11 cellular contexts compared by ENCODE assay signal in genomic region chr20:49285813-49286494, GRCh38. TPM values are rescaled to one million over a fixed set of nuclear protein-coding genes. Genes with fewer than 3 reads are reported as not detected.
DNase-seq lines count a peak whose midpoint lies in the region; ATAC-seq and TF ChIP-seq lines count a peak whose summit lies in the region.
"Had no signal": no experiment of that assay in that cellular context is flagged by ENCODE, and none has a peak within 500 bp of the region (broad histone marks: within the 10 kb centered on the region; RNA-seq: fewer than 3 reads in every experiment).

No MANE protein-coding gene starts in this region.

- H3K9me3 ChIP-seq in NT2/D1 (ENCODE audit: insufficient read depth, low read length), result peaks cover 100% of the 10 kb centered on the region
- H3K9me3 ChIP-seq in mammary epithelial cell (replicated peaks; ENCODE audit: insufficient read depth, low read length), result no peaks in the 10 kb centered on the region
- peaks cover 5 to 33% of the 10 kb centered on the region in 2 donors for H3K9me3 ChIP-seq in right atrium auricular region

- H3K36me3 Mint-ChIP-seq in activated CD4-positive, alpha-beta T cell treated with anti-CD3 and anti-CD28 coated beads for 36 hours (ENCODE audit: low read depth), result peaks cover 99% of the 10 kb centered on the region

- no TSS peak for BruUV-seq in mammary epithelial cell (replicated peaks; lab: Mats Ljungman, UMichigan)

- no peak for DNase-seq in activated CD4-positive, alpha-beta T cell treated with anti-CD3 and anti-CD28 coated beads for 36 hours
- no peak for DNase-seq in activated CD4-positive, alpha-beta T cell treated with anti-CD3 and anti-CD28 coated beads for 4 hours
- DNase-seq in NT2/D1 (ENCODE audit: low read depth, low spot score), result no peak
- DNase-seq in mammary epithelial cell, result no peak
- no peak for DNase-seq in retinal pigment epithelial cell (ENCODE audit: low read depth)
- no peak for DNase-seq in right atrium auricular region (ENCODE audit: low spot score)
- no peak for DNase-seq in cerebellar cortex (ENCODE audit: low spot score)
- DNase-seq in NCI-H1694 (lab: John Stamatoyannopoulos, UW), result no peak
- DNase-seq: NCI-H2107; retina; stimulated activated CD8-positive, alpha-beta memory T cell treated with anti-CD3 and anti-CD28 coated beads, Interleukin-4, amount 100 ng/mL, for 48 hours had no signal

- no peaks in the 10 kb centered on the region for H3K27me3 ChIP-seq in NT2/D1 (ENCODE audit: insufficient read depth, insufficient read length)
- no peaks in the 10 kb centered on the region for H3K27me3 ChIP-seq in mammary epithelial cell (ENCODE audit: insufficient read depth, low read length)
- H3K27me3 ChIP-seq in right atrium auricular region, result no peaks in the 10 kb centered on the region

- H3K9ac ChIP-seq in NT2/D1 (ENCODE audit: insufficient read length, low read depth) (no peak overlapping the region), mammary epithelial cell (ENCODE audit: insufficient read depth, low read length) (no peak overlapping the region)

- H3K27me3 Mint-ChIP-seq in activated CD4-positive, alpha-beta T cell treated with anti-CD3 and anti-CD28 coated beads for 36 hours, result no peaks in the 10 kb centered on the region

- H2AFZ ChIP-seq in mammary epithelial cell (ENCODE audit: low read depth, low read length), result no peak overlapping the region

- H3K27ac Mint-ChIP-seq in activated CD4-positive, alpha-beta T cell treated with anti-CD3 and anti-CD28 coated beads for 36 hours, result peak overlapping the region; percentile 79

- H3K4me1 Mint-ChIP-seq in activated CD4-positive, alpha-beta T cell treated with anti-CD3 and anti-CD28 coated beads for 36 hours, result peaks cover 71% of the 10 kb centered on the region

- intact Hi-C loops in activated CD4-positive, alpha-beta T cell treated with anti-CD3 and anti-CD28 coated beads for 36 hours (cut with DNase I, micrococcal nuclease), result no loop called here
- intact Hi-C loops in mammary epithelial cell (cut with micrococcal nuclease), result no loop called here

- H3K4me2 ChIP-seq in mammary epithelial cell (ENCODE audit: insufficient read depth, low read depth, low read length), result peak overlapping the region; percentile 13

- H3K27ac ChIP-seq in mammary epithelial cell (ENCODE audit: insufficient read depth, low read depth, low read length) (no peak overlapping the region), right atrium auricular region (no peak overlapping the region)

- in situ Hi-C loops in mammary epithelial cell (cut with MboI; ENCODE audit: low sequenced_read_pairs in 2 of 2), result no loop called here

- dilution Hi-C loops in mammary epithelial cell (cut with HindIII; ENCODE audit: low sequenced_read_pairs), result no loop called here

- H3K36me3 ChIP-seq in NT2/D1 (ENCODE audit: insufficient read depth, insufficient read length, low read length), result peaks cover 100% of the 10 kb centered on the region
- peaks cover 80% of the 10 kb centered on the region for H3K36me3 ChIP-seq in mammary epithelial cell (ENCODE audit: insufficient read depth, low read length)
- H3K36me3 ChIP-seq in right atrium auricular region, result peaks cover 100% of the 10 kb centered on the region

- ATAC-seq in activated CD4-positive, alpha-beta T cell treated with anti-CD3 and anti-CD28 coated beads for 36 hours, result no peak

- peaks cover 23% of the 10 kb centered on the region for H3K9me3 Mint-ChIP-seq in activated CD4-positive, alpha-beta T cell treated with anti-CD3 and anti-CD28 coated beads for 36 hours (ENCODE audit: low read depth)

- no peak for TF ChIP-seq CTCF in mammary epithelial cell (conservative IDR thresholded peaks at IDR 0.05 in 1 of 2, IDR thresholded peaks at IDR 0.05 in 1 of 2; ENCODE audit: extremely low read depth in 1 of 2, insufficient read depth in 1 of 2, low read depth in 1 of 2, low read length in 2 of 2)
- TF ChIP-seq CTCF in retinal pigment epithelial cell (conservative IDR thresholded peaks at IDR 0.05; ENCODE audit: low read depth, low read length), result no peak
- no peak for TF ChIP-seq CTCF in right atrium auricular region (IDR thresholded peaks at IDR 0.05)

- H3K4me1 ChIP-seq in NT2/D1 (ENCODE audit: insufficient read depth, insufficient read length) (no peaks in the 10 kb centered on the region), mammary epithelial cell (ENCODE audit: insufficient read depth, low read length) (peaks cover 56% of the 10 kb centered on the region), right atrium auricular region (peaks cover 0 to 13% of the 10 kb centered on the region in 2 donors)

- POLR2A ChIA-PET in activated CD4-positive, alpha-beta T cell treated with anti-CD3 and anti-CD28 coated beads for 36 hours (lab: Charles Lee), result interaction anchor here (0.7 kb wide), 1 partner anchor 10 kb away, joined by 3 read pairs; no protein-coding TSS in a partner anchor

- H3K4me3 Mint-ChIP-seq in activated CD4-positive, alpha-beta T cell treated with anti-CD3 and anti-CD28 coated beads for 36 hours, result peak overlapping the region; percentile 92

- 100% methylated on average over 4 of the region's 4 CpGs for WGBS in mammary epithelial cell (ENCODE audit: low coverage, missing lambda C conversion rate)

- peaks cover 67% of the 10 kb centered on the region for H4K20me1 ChIP-seq in mammary epithelial cell (ENCODE audit: insufficient read depth, low read length)

- H3K4me3 ChIP-seq in NT2/D1 (ENCODE audit: insufficient read length, low read depth) (peak overlapping the region; percentile 20), mammary epithelial cell (replicated peaks in 1 of 3; ENCODE audit: insufficient read depth in 1 of 3, low read depth in 2 of 3, low read length in 3 of 3) (no peak overlapping the region), retinal pigment epithelial cell (ENCODE audit: low read length) (peak overlapping the region; percentile 30), right atrium auricular region (no peak overlapping the region)

- peaks cover 78% of the 10 kb centered on the region for H3K79me2 ChIP-seq in mammary epithelial cell (ENCODE audit: insufficient read depth, low read length)

- CTCF ChIA-PET in activated CD4-positive, alpha-beta T cell treated with anti-CD3 and anti-CD28 coated beads for 36 hours (lab: Charles Lee), result no interaction called here
- CTCF ChIA-PET in mammary epithelial cell (lab: Charles Lee; ENCODE audit: low non-redundant PET), result no interaction called here

RNA-seq across cellular contexts. Expression of gene ZNFX1, which starts 8.1 kb away (rescaled TPM):
- total RNA-seq in activated CD4-positive, alpha-beta T cell treated with anti-CD3 and anti-CD28 coated beads for 36 hours, result 10 to 100 TPM; 36.4 to 43.8 TPM
- total RNA-seq in mammary epithelial cell (10 to 100 TPM; 24.9 to 34.0 TPM), right atrium auricular region (10 to 100 TPM; 20.7 to 33.6 TPM)
- 6.3 TPM for polyA plus RNA-seq in mammary epithelial cell
- polyA minus RNA-seq in mammary epithelial cell, result 54.2 TPM

Comparison
In these comparisons a context has a peak if more than half of its experiments do, and no peak if none do; other contexts are left out.
1. H3K4me3 ChIP-seq: peak in NT2/D1 (single experiment) and retinal pigment epithelial cell (single experiment); none in mammary epithelial cell (0 of 3) and right atrium auricular region (0 of 2).